Comparison of ENCODE assay signal across 8 cellular contexts in the genomic region with DNA sequence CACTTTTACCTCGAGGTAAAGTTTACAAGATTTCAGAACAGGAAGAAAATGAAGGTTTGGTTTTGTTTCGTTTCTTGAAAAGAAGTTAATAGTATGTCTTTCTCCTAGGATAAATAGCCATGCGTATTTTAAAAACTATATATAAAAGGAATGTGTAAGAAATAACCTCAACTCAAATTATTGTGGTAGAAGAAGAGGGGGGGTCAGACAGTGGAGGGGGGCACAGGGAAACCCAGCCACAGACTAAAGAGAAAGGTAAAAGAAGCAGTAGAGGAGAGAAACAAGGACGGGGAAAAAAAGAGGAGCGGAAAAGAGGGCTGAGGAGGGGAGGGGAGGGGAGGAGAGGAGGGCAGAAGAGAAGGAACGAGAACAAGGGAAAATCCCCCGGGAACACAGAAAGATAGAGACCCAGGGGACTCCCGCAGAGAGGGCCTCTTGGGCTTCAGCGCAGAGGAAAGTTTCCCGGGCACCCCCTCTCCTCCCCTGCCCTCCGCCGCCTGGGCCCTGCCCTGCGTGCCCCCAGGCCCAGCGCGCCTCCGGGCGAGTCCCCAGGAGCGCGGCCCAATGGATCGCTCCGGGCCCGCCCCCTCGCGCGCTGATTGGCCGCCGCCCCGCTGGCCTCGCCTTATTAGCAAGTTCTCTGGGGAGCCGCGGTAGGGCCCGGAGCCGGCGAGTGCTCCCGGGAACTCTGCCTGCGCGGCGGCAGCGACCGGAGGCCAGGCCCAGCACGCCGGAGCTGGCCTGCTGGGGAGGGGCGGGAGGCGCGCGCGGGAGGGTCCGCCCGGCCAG. TPM values are rescaled to one million over a fixed set of nuclear protein-coding genes. Genes with fewer than 3 reads are reported as not detected.
DNase-seq lines count a peak whose midpoint lies in the region; TF ChIP-seq lines count a peak whose summit lies in the region.

A gene (plus strand): TSS at position 656 of the 789 bp plus-strand sequence. CDS start 235 bp downstream, outside the sequence.

- TF ChIP-seq CTCF in HFFc6 (IDR thresholded peaks at IDR 0.05): no peak
- no peak for TF ChIP-seq CTCF in VCaP (conservative IDR thresholded peaks at IDR 0.05)
- no peak for TF ChIP-seq CTCF in epithelial cell of esophagus (IDR thresholded peaks at IDR 0.05; ENCODE audit: insufficient read depth, low read depth, low read length, missing control alignments)

- peaks cover 14% of the 10 kb centered on the region for H3K36me3 Mint-ChIP-seq in HFFc6 (ENCODE audit: low read depth)

- H3K4me3 Mint-ChIP-seq in HFFc6: peak within 1 kb of the TSS; percentile 99

- peak within 1 kb of the TSS; percentile 56; the same call in 1 of the 2 replicates for H3K4me3 ChIP-seq in GM08714 (ENCODE audit: low read length)
- H3K4me3 ChIP-seq in epithelial cell of esophagus (ENCODE audit: low read length): no peak within 1 kb of the TSS

- H3K27me3 Mint-ChIP-seq in HFFc6 (ENCODE audit: insufficient read depth): peaks cover 11% of the 10 kb centered on the region

- H3K4me1 Mint-ChIP-seq in HFFc6 (ENCODE audit: low read depth): peaks cover 30% of the 10 kb centered on the region

- peak within 1 kb of the TSS; percentile 69 for H3K27ac Mint-ChIP-seq in HFFc6

- H3K9me3 Mint-ChIP-seq in HFFc6: no peaks in the 10 kb centered on the region

- DNase-seq in 8988T: peak; percentile 99
- peak; percentile 76 for DNase-seq in HFFc6
- peak; percentile 72 for DNase-seq in NCI-H1092 treated with DMSO at 0.1 percent for 48 hours (lab: John Stamatoyannopoulos, UW)
- peak; percentile 59 for DNase-seq in epithelial cell of esophagus (ENCODE audit: low read depth)
- DNase-seq in mesenteric fat pad (ENCODE audit: low spot score): peak; percentile 95
- DNase-seq in stimulated activated CD8-positive, alpha-beta memory T cell treated with anti-CD3 and anti-CD28 coated beads, Interleukin-7, amount 100 ng/mL, for 48 hours (ENCODE audit: extremely low read depth in 1 of 2, low read depth in 1 of 2): peak; percentile 21 to 32

- H3K27ac ChIP-seq in VCaP: peak within 1 kb of the TSS; percentile 65; the same call in 1 of the 2 replicates

RNA-seq across cellular contexts. Expression of the gene that starts here (rescaled TPM):
- total RNA-seq in HFFc6 (2021; fragmentation: NEBNext Ultra II Directional; extraction: Animal tissue kit (Norgen Biotek cat#: 25700)): 1 to 10 TPM; 5.5 to 8.6 (median 7.2) TPM
- total RNA-seq in mesenteric fat pad: 38.9 TPM

Comparison
In these comparisons a context has a peak if more than half of its experiments do, and no peak if none do; other contexts are left out.
1. DNase-seq: peak in every context shown above with its lines; median percentile 99 in 8988T; 95 in mesenteric fat pad; 76 in HFFc6; 72 in NCI-H1092 treated with DMSO at 0.1 percent for 48 hours; 59 in epithelial cell of esophagus; 26 in stimulated activated CD8-positive, alpha-beta memory T cell treated with anti-CD3 and anti-CD28 coated beads, Interleukin-7, amount 100 ng/mL, for 48 hours.